Comparison of ENCODE assay signal across 8 cellular contexts in the genomic region with DNA sequence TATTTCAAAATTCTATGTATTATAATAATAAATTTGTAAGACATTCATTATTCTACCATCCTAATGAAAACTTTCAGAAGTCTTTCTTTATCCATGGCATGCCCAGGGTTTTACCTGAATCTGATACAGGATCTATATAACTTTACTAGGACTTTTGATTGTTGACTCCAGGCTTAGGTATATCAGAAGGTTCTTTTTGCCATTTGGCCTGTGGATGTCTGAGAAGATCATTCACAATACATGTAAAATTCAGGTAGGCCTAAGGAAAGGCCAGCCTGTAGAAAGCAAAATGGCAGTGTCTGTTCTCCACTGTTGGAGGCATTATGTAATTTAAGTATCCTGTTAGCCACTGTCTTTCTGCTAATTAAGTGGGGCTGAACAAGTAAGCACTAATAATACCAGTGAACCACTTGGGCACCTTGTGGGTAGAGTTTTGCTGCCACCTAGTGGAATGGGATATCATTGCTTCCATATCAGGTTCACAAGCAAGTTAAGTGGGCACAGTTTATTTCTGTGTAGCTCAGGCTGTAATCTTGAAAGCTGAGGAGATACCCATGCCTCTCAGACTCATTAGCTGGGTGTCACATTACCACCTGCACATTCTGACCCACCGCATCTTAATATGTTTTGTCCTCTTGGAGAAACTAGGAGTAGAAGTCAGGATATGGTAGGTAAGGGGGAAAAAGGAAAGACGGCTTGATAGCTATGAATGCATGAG.
DNase-seq lines count a peak whose midpoint lies in the region; ATAC-seq and TF ChIP-seq lines count a peak whose summit lies in the region.

No MANE protein-coding gene starts in this region.

- H3K4me3 Mint-ChIP-seq in T-helper 17 cell: no peak overlapping the region

- intact Hi-C loops in right cardiac atrium (cut with DNase I) (loop anchor here (2.0 to 10.0 kb wide), 4 partner anchors 102 to 199 kb away; partner anchors contain the start of gene SEPTIN7 (in 3 of the 4)), gastrocnemius medialis (cut with DNase I; ENCODE audit: low total_unique reads) (loop anchor here (1.0 to 10.0 kb wide), 3 partner anchors 106 to 398 kb away; partner anchors contain the start of gene SEPTIN7)

- no peaks in the 10 kb centered on the region for H3K36me3 Mint-ChIP-seq in T-helper 17 cell (ENCODE audit: low read depth)

- TF ChIP-seq CTCF in GM12875 (IDR thresholded peaks at IDR 0.05; ENCODE audit: borderline replicate concordance, insufficient read depth, low read depth, low read length): peak; percentile 77
- peak; percentile 88 to 96 (median 94) for TF ChIP-seq CTCF in gastrocnemius medialis (IDR thresholded peaks at IDR 0.05 in 4 of 5, conservative IDR thresholded peaks at IDR 0.05 in 1 of 5)

- H3K27me3 Mint-ChIP-seq in T-helper 17 cell: no peaks in the 10 kb centered on the region

- H3K4me3 ChIP-seq in GM12875 (ENCODE audit: low read depth, low read length) (no peak overlapping the region), right cardiac atrium (ENCODE audit: low read length) (no peak overlapping the region), gastrocnemius medialis (no peak overlapping the region)

- H3K4me1 ChIP-seq in right cardiac atrium (ENCODE audit: control insufficient read depth, insufficient read depth, low read length) (peaks cover 3% of the 10 kb centered on the region), gastrocnemius medialis (peaks cover 0 to 4% of the 10 kb centered on the region in 2 donors)

- no peak overlapping the region for H3K27ac Mint-ChIP-seq in T-helper 17 cell

- WGBS in right cardiac atrium: 52% methylated on average over 2 of the region's 2 CpGs

- DNase-seq in NCI-H1694 treated with DMSO at 0.1 percent for 48 hours (lab: John Stamatoyannopoulos, UW) (peak; percentile 55), T-helper 17 cell (peak; percentile 16 to 54 (median 23)), anterior cingulate cortex (lab: John Stamatoyannopoulos, UW) (peak in 47 of 58 donors; percentile 7 to 84 (median 45)), right cardiac atrium (peak in 1 of 3 donors; percentile 26), gastrocnemius medialis (peak; percentile 30 to 44), mesenteric fat pad (ENCODE audit: low spot score) (no peak)

- H3K4me1 Mint-ChIP-seq in T-helper 17 cell: peaks cover 4% of the 10 kb centered on the region

- ATAC-seq in HG02798 (IDR thresholded peaks at IDR 0.05; ENCODE audit: poor library complexity, unreplicated experiment) (peak; percentile 83), T-helper 17 cell (peak; percentile 93), right cardiac atrium (peak; percentile 79 to 90), gastrocnemius medialis (peak; percentile 90 to 95)

- TF ChIP-seq POLR2A in gastrocnemius medialis (IDR thresholded peaks at IDR 0.05): no peak

- in situ Hi-C loops in gastrocnemius medialis (cut with MboI; ENCODE audit: low sequenced_read_pairs in 4 of 4): loop anchor here (5.0 kb wide), 1 partner anchor 194 kb away; no protein-coding TSS in a partner anchor

- no peaks in the 10 kb centered on the region for H3K9me3 ChIP-seq in T-helper 17 cell (ENCODE audit: control insufficient read depth, low read length, poor library complexity, severe bottlenecking)
- no peaks in the 10 kb centered on the region for H3K9me3 ChIP-seq in right cardiac atrium (ENCODE audit: control insufficient read depth, low read length)
- H3K9me3 ChIP-seq in gastrocnemius medialis: no peaks in the 10 kb centered on the region

- peaks cover 0 to 19% of the 10 kb centered on the region in 2 donors for H3K36me3 ChIP-seq in gastrocnemius medialis

- H3K27ac ChIP-seq in right cardiac atrium (ENCODE audit: low read length): no peak overlapping the region
- H3K27ac ChIP-seq in gastrocnemius medialis: no peak overlapping the region

- H3K27me3 ChIP-seq in right cardiac atrium (ENCODE audit: control insufficient read depth, insufficient read depth) (no peaks in the 10 kb centered on the region), gastrocnemius medialis (no peaks in the 10 kb centered on the region)
